In genomic region chr3:114873590-114873989, GRCh38 we compare ENCODE assay signal across 20 cellular contexts.
"Had no signal": no experiment of that assay in that cellular context is flagged by ENCODE, and none has a peak within 500 bp of the region (broad histone marks: within the 10 kb centered on the region; RNA-seq: fewer than 3 reads in every experiment).

No MANE protein-coding gene starts in this region.

- ATAC-seq: esophagus mucosa; mucosa of descending colon; naive thymus-derived CD4-positive, alpha-beta T cell; stimulated activated memory B cell treated with anti-CD40 and anti-IgM and Interleukin-4, amounts not matched to agents 10 μg/mL and 1 μg/mL and 100 μg/mL, for 72 hours; stimulated activated naive CD8-positive, alpha-beta T cell treated with anti-CD3 and anti-CD28 coated beads, Interleukin-15, Interleukin-2, amounts not matched to agents 100 U/mL and 50 U/mL, for 24 hours; upper lobe of right lung had no signal

- H3K4me3 ChIP-seq: mucosa of descending colon, neural progenitor cell, sigmoid colon, skin epidermis, spleen, transverse colon, upper lobe of right lung, uterus had no signal

- H3K27me3 ChIP-seq: neural progenitor cell, sigmoid colon, spleen, transverse colon, upper lobe of right lung, uterus had no signal

- DNase-seq: effector CD8-positive, alpha-beta T cell; endodermal cell; foreskin melanocyte; head of caudate nucleus; mesenchymal stem cell; mucosa of descending colon; naive thymus-derived CD4-positive, alpha-beta T cell; sigmoid colon; spleen; stimulated activated CD4-positive, alpha-beta T cell treated with anti-CD3 and anti-CD28 coated beads, Interleukin-4, amount 100 ng/mL, for 4 hours; stimulated activated naive CD8-positive, alpha-beta T cell treated with anti-CD3 and anti-CD28 coated beads, Interleukin-15, Interleukin-2, amounts not matched to agents 100 U/mL and 50 U/mL, for 24 hours; transverse colon; upper lobe of right lung; uterus had no signal

- H3K4me1 ChIP-seq: parathyroid adenoma, uterus had no signal

- H3K36me3 ChIP-seq: neural progenitor cell, sigmoid colon, spleen, transverse colon, upper lobe of right lung, uterus had no signal

- H3K9me3 ChIP-seq: mucosa of descending colon, sigmoid colon, spleen, transverse colon, upper lobe of right lung, uterus had no signal

- H3K27ac ChIP-seq: epithelial cell of prostate, neural progenitor cell, spleen, upper lobe of right lung, uterus had no signal
